In genomic region chr15:93466380-93466779, GRCh38 we compare ENCODE assay signal across 19 cellular contexts.
"Had no signal": no experiment of that assay in that cellular context is flagged by ENCODE, and none has a peak within 500 bp of the region (broad histone marks: within the 10 kb centered on the region; RNA-seq: fewer than 3 reads in every experiment).

No MANE protein-coding gene starts in this region.

- H3K27ac ChIP-seq: coronary artery, esophagus muscularis mucosa, parathyroid adenoma, prostate gland, right lobe of liver, tibial artery, upper lobe of left lung, uterus had no signal

- H3K36me3 ChIP-seq: esophagus muscularis mucosa, heart left ventricle, prostate gland, right lobe of liver, tibial artery, upper lobe of left lung, uterus had no signal

- DNase-seq: effector CD4-positive, alpha-beta T cell; endodermal cell; foreskin fibroblast; heart left ventricle; hippocampal formation; retina; right lobe of liver; stimulated activated CD4-positive, alpha-beta T cell treated with anti-CD3 and anti-CD28 coated beads, Interleukin-4, amount 100 ng/mL, for 1 hour; stimulated activated CD8-positive, alpha-beta memory T cell treated with anti-CD3 and anti-CD28 coated beads, Interleukin-4, amount 100 ng/mL, for 48 hours; stimulated activated naive CD8-positive, alpha-beta T cell treated with anti-CD3 and anti-CD28 coated beads, Interleukin-15, Interleukin-2, amounts not matched to agents 100 U/mL and 50 U/mL, for 24 hours; tibial artery; upper lobe of left lung; uterus had no signal

- H3K4me1 ChIP-seq: esophagus muscularis mucosa, parathyroid adenoma, prostate gland, right lobe of liver, tibial artery, upper lobe of left lung had no signal

- H3K4me3 ChIP-seq: coronary artery, esophagus muscularis mucosa, heart left ventricle, prostate gland, right lobe of liver, tibial artery, upper lobe of left lung, uterus had no signal

- H3K27me3 ChIP-seq: esophagus muscularis mucosa, right lobe of liver, tibial artery, upper lobe of left lung, uterus had no signal

- FAIRE-seq: endothelial cell of umbilical vein had no signal

- H3K9me3 ChIP-seq: esophagus muscularis mucosa, heart left ventricle, prostate gland, right lobe of liver, tibial artery, upper lobe of left lung, uterus had no signal

- ATAC-seq: right lobe of liver; stimulated activated effector memory CD8-positive, alpha-beta T cell treated with anti-CD3 and anti-CD28 coated beads, Interleukin-12 subunit alpha, Interleukin-12 subunit beta, amount 100 ng/mL, for 72 hours; stimulated activated naive CD8-positive, alpha-beta T cell treated with anti-CD3 and anti-CD28 coated beads, Interleukin-15, Interleukin-2, amounts not matched to agents 100 U/mL and 50 U/mL, for 24 hours had no signal
